18 cellular contexts compared by ENCODE assay signal in genomic region chr2:1751768-1752725, GRCh38. TPM values are rescaled to one million over a fixed set of nuclear protein-coding genes. Genes with fewer than 3 reads are reported as not detected.
DNase-seq lines count a peak whose midpoint lies in the region; ATAC-seq and TF ChIP-seq lines count a peak whose summit lies in the region.
"Had no signal": no experiment of that assay in that cellular context is flagged by ENCODE, and none has a peak within 500 bp of the region (broad histone marks: within the 10 kb centered on the region; RNA-seq: fewer than 3 reads in every experiment).

No MANE protein-coding gene starts in this region.

- H3K27me3 ChIP-seq in OCI-LY3 (ENCODE audit: low read depth, low read length) = no peaks in the 10 kb centered on the region
- no peaks in the 10 kb centered on the region for H3K27me3 ChIP-seq in endodermal cell (ENCODE audit: control insufficient read depth, insufficient read depth, low read length, poor library complexity, severe bottlenecking)
- no peaks in the 10 kb centered on the region for H3K27me3 ChIP-seq in testis
- H3K27me3 ChIP-seq: BE2C had no signal

- TF ChIP-seq POLR2A in testis (IDR thresholded peaks at IDR 0.05) = no peak

- H3K4me3 Mint-ChIP-seq in endodermal cell (no peak overlapping the region), nephron (no peak overlapping the region)

- H3K4me1 Mint-ChIP-seq in endodermal cell = peaks cover 2% of the 10 kb centered on the region
- H3K4me1 Mint-ChIP-seq in nephron = peaks cover 26% of the 10 kb centered on the region

- H3K27me3 Mint-ChIP-seq in endodermal cell (ENCODE audit: insufficient read depth) = peaks cover 37% of the 10 kb centered on the region
- peaks cover 40% of the 10 kb centered on the region for H3K27me3 Mint-ChIP-seq in nephron (ENCODE audit: low read depth)

- H3K4me3 ChIP-seq in OCI-LY3 (ENCODE audit: low read length) (no peak overlapping the region), endodermal cell (ENCODE audit: low read length) (no peak overlapping the region), testis (no peak overlapping the region)
- H3K4me3 ChIP-seq: HAP-1 had no signal

- H3K9me3 Mint-ChIP-seq in endodermal cell (peaks cover 39% of the 10 kb centered on the region), nephron (peaks cover 13% of the 10 kb centered on the region)

- peak overlapping the region; percentile 30; the same call in 1 of the 2 replicates for H3K27ac ChIP-seq in OCI-LY3 (ENCODE audit: low read length)
- H3K27ac ChIP-seq in endodermal cell (ENCODE audit: low read depth, low read length) = no peak overlapping the region
- no peak overlapping the region for H3K27ac ChIP-seq in testis
- H3K27ac ChIP-seq: RWPE1 had no signal

- ATAC-seq in GM21825 (IDR thresholded peaks at IDR 0.05; ENCODE audit: unreplicated experiment) (no peak), HG02571 (IDR thresholded peaks at IDR 0.05; ENCODE audit: unreplicated experiment) (no peak)

- WGBS in endodermal cell (ENCODE audit: insufficient coverage in 1 of 2, insufficient read length in 1 of 2), 2 experiments = 92 to 96% methylated on average over 9 to 21 of the region's 21 CpGs
- 78 to 83% methylated on average over 18 to 21 of the region's 21 CpGs for WGBS in testis, 2 donors

- no peaks in the 10 kb centered on the region for H3K79me2 ChIP-seq in OCI-LY3 (ENCODE audit: low read length)

- H2AFZ ChIP-seq in OCI-LY3 (ENCODE audit: low read depth, low read length) = no peak overlapping the region; the same call in 1 of the 2 replicates

- H3K9me3 ChIP-seq in OCI-LY3 (ENCODE audit: insufficient read depth, low read length) (no peaks in the 10 kb centered on the region), endodermal cell (ENCODE audit: control insufficient read depth, low read length) (peaks cover 11% of the 10 kb centered on the region), testis (no peaks in the 10 kb centered on the region)
- H3K9me3 ChIP-seq: BE2C, HAP-1 had no signal

- H3K4me1 ChIP-seq in OCI-LY3 (ENCODE audit: low read length) (peaks cover 32% of the 10 kb centered on the region), endodermal cell (ENCODE audit: control insufficient read depth, insufficient read depth, low read length) (no peaks in the 10 kb centered on the region), testis (no peaks in the 10 kb centered on the region)
- H3K4me1 ChIP-seq: BE2C, HAP-1 had no signal

- H3K36me3 ChIP-seq in OCI-LY3 (replicated peaks; ENCODE audit: low read depth, low read length) (no peaks in the 10 kb centered on the region), endodermal cell (ENCODE audit: control insufficient read depth, insufficient read depth, low read length) (no peaks in the 10 kb centered on the region), testis (ENCODE audit: low read depth, missing control alignments) (no peaks in the 10 kb centered on the region)
- H3K36me3 ChIP-seq: BE2C, HAP-1 had no signal

- H3K27ac Mint-ChIP-seq in endodermal cell = no peak overlapping the region
- H3K27ac Mint-ChIP-seq in nephron = peak overlapping the region in 2 of 3 experiments; percentile 23

- peak overlapping the region; percentile 40; the same call in 1 of the 2 replicates for H3K9ac ChIP-seq in OCI-LY3 (ENCODE audit: low read length)
- no peak overlapping the region for H3K9ac ChIP-seq in endodermal cell (ENCODE audit: extremely low read depth, low read length, poor library complexity, severe bottlenecking)

- H3K4me2 ChIP-seq in OCI-LY3 (ENCODE audit: low read length) = peak overlapping the region; percentile 46

- intact Hi-C loops in testis (cut with DNase I; ENCODE audit: low total_unique reads) = loop anchor here (5.0 kb wide), 1 partner anchor 160 kb away; no protein-coding TSS in a partner anchor

- H4K20me1 ChIP-seq in OCI-LY3 (ENCODE audit: insufficient read depth, low read length) = no peaks in the 10 kb centered on the region

- peak; percentile 35 for DNase-seq in endodermal cell
- DNase-seq in testis = peak; percentile 8
- no peak for DNase-seq in T1000 (lab: John Stamatoyannopoulos, UW)
- DNase-seq: BE2C, DMS 273 treated with DMSO at 0.1 percent for 48 hours, KG1, NCI-H1092, NCI-H1694, NCI-H2107, NCI-H226, NCI-H526 treated with DMSO at 0.1 percent for 48 hours, OCI-M1 had no signal

- TF ChIP-seq CTCF in OCI-LY3 (IDR thresholded peaks at IDR 0.05; ENCODE audit: low read depth, low read length) = no peak
- TF ChIP-seq CTCF in endodermal cell (conservative IDR thresholded peaks at IDR 0.05) = no peak
- no peak for TF ChIP-seq CTCF in nephron (IDR thresholded peaks at IDR 0.05; ENCODE audit: unreplicated experiment in 3 of 3)
- no peak for TF ChIP-seq CTCF in testis (IDR thresholded peaks at IDR 0.05)

- H3K36me3 Mint-ChIP-seq in endodermal cell (ENCODE audit: low read depth) = peaks cover 3% of the 10 kb centered on the region
- peaks cover 1% of the 10 kb centered on the region for H3K36me3 Mint-ChIP-seq in nephron (ENCODE audit: low read depth)

RNA-seq across cellular contexts. Expression of gene PXDN, which starts 7.7 kb away (rescaled TPM):
- total RNA-seq in endodermal cell (100 to 1,000 TPM; 212 to 247 TPM), testis (10 to 100 TPM; 33.8 to 41.8 TPM)
- polyA plus RNA-seq in endodermal cell (2013, experiment 1 of 2) = 106 TPM
- polyA plus RNA-seq in endodermal cell (2013, experiment 2 of 2) = 104 TPM
- 26.7 TPM for polyA plus RNA-seq in testis (ENCODE audit: insufficient read depth, low read depth, low replicate concordance)

Comparison
In these comparisons a context has a peak if more than half of its experiments do, and no peak if none do; other contexts are left out.
1. RNA of gene PXDN, which starts 7.7 kb away (total RNA-seq): 212 to 247 TPM in endodermal cell; 33.8 to 41.8 TPM in testis; every median in the first group is over 4 times any median in the second.